16 cellular contexts compared by ENCODE assay signal in the genomic region with DNA sequence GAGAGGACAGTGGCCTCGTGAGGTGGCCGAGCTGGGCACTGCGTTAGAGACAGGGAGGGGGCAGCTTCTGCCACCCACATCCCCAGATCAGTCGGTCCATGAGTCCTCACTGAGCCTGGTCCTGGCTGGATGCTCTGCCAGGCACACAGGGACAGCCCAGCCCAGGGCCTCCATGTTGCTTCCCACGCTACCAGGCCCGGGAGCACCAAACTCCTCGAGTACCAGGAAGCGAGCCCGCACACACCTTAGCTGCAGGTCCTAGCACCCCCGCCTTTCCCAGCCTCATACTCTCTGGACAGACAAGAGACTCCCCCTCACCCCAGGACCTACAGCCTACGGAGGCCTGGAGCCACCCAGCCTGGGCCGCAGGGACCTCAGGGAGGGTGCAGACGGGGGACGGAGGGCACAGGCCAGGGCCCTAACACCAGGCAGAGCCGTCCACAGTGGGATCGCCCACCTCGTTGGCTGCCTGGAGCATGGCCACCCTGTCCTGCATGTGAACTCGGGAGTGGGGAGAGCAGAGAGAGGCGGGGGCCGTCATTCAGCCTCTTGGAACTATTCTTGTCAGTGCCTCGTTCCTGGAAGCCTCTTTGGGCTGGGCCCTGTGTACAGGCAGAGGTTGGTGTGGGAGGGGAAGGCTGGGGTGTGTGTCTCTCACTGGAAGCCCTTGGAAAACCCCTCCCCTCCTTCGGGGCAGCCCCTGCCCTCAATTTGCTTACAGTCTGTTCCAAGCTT.
DNase-seq lines count a peak whose midpoint lies in the region; ATAC-seq and TF ChIP-seq lines count a peak whose summit lies in the region.
"Had no signal": no experiment of that assay in that cellular context is flagged by ENCODE, and none has a peak within 500 bp of the region (broad histone marks: within the 10 kb centered on the region; RNA-seq: fewer than 3 reads in every experiment).

No MANE protein-coding gene starts in this region.

- POLR2A ChIA-PET in naive thymus-derived CD8-positive, alpha-beta T cell (lab: Charles Lee), result interaction anchor here (0.9 to 10.6 kb wide), 7 partner anchors 11 to 95 kb away, joined by 3 to 139 read pairs (median 50); partner anchors contain the start of gene RUNX3

- no peaks in the 10 kb centered on the region for H3K4me1 ChIP-seq in H9 (ENCODE audit: insufficient read depth, low read length)

- no peak overlapping the region for H4K8ac ChIP-seq in H9 (replicated peaks; ENCODE audit: insufficient read length, low read depth, low read length)

- H4K20me1 ChIP-seq in H9 (ENCODE audit: control insufficient read depth, insufficient read depth, insufficient read length), result no peaks in the 10 kb centered on the region

- H2BK20ac ChIP-seq in H9 (ENCODE audit: low read depth, low read length, poor library complexity, severe bottlenecking), result no peak overlapping the region

- no peak overlapping the region for H3K4me2 ChIP-seq in H9 (ENCODE audit: insufficient read depth, insufficient read length, low read length)

- H2AFZ ChIP-seq in H9 (ENCODE audit: low read length), result no peak overlapping the region

- H3K14ac ChIP-seq in H9 (ENCODE audit: insufficient read depth, low read length), result no peak overlapping the region

- no peaks in the 10 kb centered on the region for H3K9me3 ChIP-seq in H9 (ENCODE audit: control insufficient read depth, low read depth, low read length)
- H3K9me3 ChIP-seq: left lung, MG63 had no signal

- H3K79me1 ChIP-seq in H9 (ENCODE audit: insufficient read depth, low read depth, low read length, poor library complexity, severe bottlenecking), result no peaks in the 10 kb centered on the region

- no peaks in the 10 kb centered on the region for H3K36me3 Mint-ChIP-seq in T-helper 1 cell treated with Interleukin-12 subunit alpha and Interleukin-12 subunit beta and Interleukin-4 antibody, amounts not matched to agents 30 μg/mL and 1 μg/mL, for 36 hours (ENCODE audit: low read depth)
- no peaks in the 10 kb centered on the region; a peak in 1 of 7 replicates for H3K36me3 Mint-ChIP-seq in H9 (ENCODE audit: insufficient read depth in 1 of 3, low read depth in 3 of 3)
- H3K36me3 Mint-ChIP-seq in activated T-helper 1 cell treated with anti-CD3 and anti-CD28 coated beads, Interleukin-12 subunit alpha, Interleukin-12 subunit beta, Interleukin-2, Interleukin-4 antibody, amounts not matched to agents 30 ng/mL and 10 ng/mL and 1 ng/mL, durations not matched to agents 14 hours and 24 hours and 36 hours (ENCODE audit: low read depth), result no peaks in the 10 kb centered on the region
- H3K36me3 Mint-ChIP-seq in naive thymus-derived CD8-positive, alpha-beta T cell, result no peaks in the 10 kb centered on the region

- no peak overlapping the region for H4K5ac ChIP-seq in H9 (ENCODE audit: insufficient read length, low read depth, low read length)

- no peak for ATAC-seq in naive thymus-derived CD8-positive, alpha-beta T cell
- ATAC-seq in GM18505 (IDR thresholded peaks at IDR 0.05; ENCODE audit: unreplicated experiment) (no peak), GM19467 (IDR thresholded peaks at IDR 0.05; ENCODE audit: unreplicated experiment) (no peak)
- ATAC-seq: left lung had no signal

- WGBS in H9 (ENCODE audit: extremely low coverage, insufficient read length, low lambda C conversion rate), result no CpG with 5 or more reads among the region's 22 CpGs

- DNase-seq in T-helper 1 cell (no peak), H9 (peak; percentile 40), GM13976 (ENCODE audit: low spot score) (no peak)
- DNase-seq in activated T-helper 1 cell treated with anti-CD3 and anti-CD28 coated beads, Interleukin-12 subunit alpha, Interleukin-12 subunit beta, Interleukin-2, Interleukin-4 antibody, amounts not matched to agents 30 ng/mL and 10 ng/mL and 1 ng/mL, durations not matched to agents 14 hours and 24 hours and 36 hours (ENCODE audit: low spot score), result no peak
- DNase-seq in naive thymus-derived CD8-positive, alpha-beta T cell, result no peak
- DNase-seq: 8988T; amniotic stem cell; DMS153; effector CD8-positive, alpha-beta T cell; glutamatergic neuron; MG63; occipital lobe had no signal

- no peak overlapping the region for H2BK5ac ChIP-seq in H9 (ENCODE audit: insufficient read length, low read length)

- TF ChIP-seq CTCF in H9 (conservative IDR thresholded peaks at IDR 0.05) (no peak), GM13976 (IDR thresholded peaks at IDR 0.05; ENCODE audit: borderline replicate concordance, control extremely low read depth, extremely low read depth, insufficient read depth, missing control alignments) (no peak)

- H3K27ac ChIP-seq in H9 (ENCODE audit: insufficient read length, low read depth, low read length), result no peak overlapping the region

- H3K23me2 ChIP-seq in H9 (ENCODE audit: insufficient read length, low read depth, low read length, poor library complexity, severe bottlenecking), result no peaks in the 10 kb centered on the region

- H2BK15ac ChIP-seq in H9 (ENCODE audit: low read depth, low read length), result no peak overlapping the region

- no peak for TF ChIP-seq POLR2A in GM18505 (IDR thresholded peaks at IDR 0.05; ENCODE audit: borderline replicate concordance, extremely low read depth, insufficient read depth, insufficient read length)

- in situ Hi-C loops in GM13976 (cut with MboI; ENCODE audit: low sequenced_read_pairs, unreplicated experiment), result no loop called here

- H3K56ac ChIP-seq in H9 (ENCODE audit: insufficient read length, low read depth, low read length), result no peak overlapping the region

- H4K91ac ChIP-seq in H9 (ENCODE audit: insufficient read length, low read depth, low read length), result no peak overlapping the region

- H3K79me2 ChIP-seq in H9 (ENCODE audit: insufficient read depth, low read length), result no peaks in the 10 kb centered on the region

- no peaks in the 10 kb centered on the region for H3K9me3 Mint-ChIP-seq in T-helper 1 cell treated with Interleukin-12 subunit alpha and Interleukin-12 subunit beta and Interleukin-4 antibody, amounts not matched to agents 30 μg/mL and 1 μg/mL, for 36 hours
- peaks cover 0 to 6% of the 10 kb centered on the region in 2 experiments; a peak in 2 of 5 replicates for H3K9me3 Mint-ChIP-seq in H9
- H3K9me3 Mint-ChIP-seq in activated T-helper 1 cell treated with anti-CD3 and anti-CD28 coated beads, Interleukin-12 subunit alpha, Interleukin-12 subunit beta, Interleukin-2, Interleukin-4 antibody, amounts not matched to agents 30 ng/mL and 10 ng/mL and 1 ng/mL, durations not matched to agents 14 hours and 24 hours and 36 hours, result no peaks in the 10 kb centered on the region
- H3K9me3 Mint-ChIP-seq in naive thymus-derived CD8-positive, alpha-beta T cell, result no peaks in the 10 kb centered on the region

- H3K23ac ChIP-seq in H9 (ENCODE audit: insufficient read length, low read depth, low read length), result no peak overlapping the region

- H3T11ph ChIP-seq in H9 (ENCODE audit: low read length), result no peak overlapping the region

- no peak overlapping the region for H3K18ac ChIP-seq in H9 (ENCODE audit: insufficient read length, low read depth, low read length)

- no peak overlapping the region for H2BK12ac ChIP-seq in H9 (ENCODE audit: insufficient read length, low read depth, low read length)

- no peak overlapping the region for H3K9ac ChIP-seq in H9 (ENCODE audit: extremely low read depth, insufficient read length, low read length)

- no peaks in the 10 kb centered on the region for H3K27me3 ChIP-seq in H9 (ENCODE audit: insufficient read depth, low read length)
- H3K27me3 ChIP-seq: MG63 had no signal

- no peak overlapping the region for H2BK120ac ChIP-seq in H9 (ENCODE audit: low read depth, low read length, poor library complexity, severe bottlenecking)

- no peaks in the 10 kb centered on the region for H3K27me3 Mint-ChIP-seq in T-helper 1 cell treated with Interleukin-12 subunit alpha and Interleukin-12 subunit beta and Interleukin-4 antibody, amounts not matched to agents 30 μg/mL and 1 μg/mL, for 36 hours (ENCODE audit: low read depth)
- H3K27me3 Mint-ChIP-seq in H9 (ENCODE audit: low read depth), result no peaks in the 10 kb centered on the region
- no peaks in the 10 kb centered on the region for H3K27me3 Mint-ChIP-seq in activated T-helper 1 cell treated with anti-CD3 and anti-CD28 coated beads, Interleukin-12 subunit alpha, Interleukin-12 subunit beta, Interleukin-2, Interleukin-4 antibody, amounts not matched to agents 30 ng/mL and 10 ng/mL and 1 ng/mL, durations not matched to agents 14 hours and 24 hours and 36 hours (ENCODE audit: insufficient read depth)
- no peaks in the 10 kb centered on the region for H3K27me3 Mint-ChIP-seq in naive thymus-derived CD8-positive, alpha-beta T cell

- H3K4me1 Mint-ChIP-seq in T-helper 1 cell treated with Interleukin-12 subunit alpha and Interleukin-12 subunit beta and Interleukin-4 antibody, amounts not matched to agents 30 μg/mL and 1 μg/mL, for 36 hours (ENCODE audit: low read depth), result peaks cover 80% of the 10 kb centered on the region
- peaks cover 14 to 23% of the 10 kb centered on the region in 2 experiments for H3K4me1 Mint-ChIP-seq in H9
- peaks cover 86% of the 10 kb centered on the region for H3K4me1 Mint-ChIP-seq in activated T-helper 1 cell treated with anti-CD3 and anti-CD28 coated beads, Interleukin-12 subunit alpha, Interleukin-12 subunit beta, Interleukin-2, Interleukin-4 antibody, amounts not matched to agents 30 ng/mL and 10 ng/mL and 1 ng/mL, durations not matched to agents 14 hours and 24 hours and 36 hours (ENCODE audit: low read depth)
- peaks cover 45 to 87% (median 82%) of the 10 kb centered on the region in 4 donors for H3K4me1 Mint-ChIP-seq in naive thymus-derived CD8-positive, alpha-beta T cell

- no peak overlapping the region for H3K4ac ChIP-seq in H9 (ENCODE audit: low read depth, low read length)

- no peak overlapping the region for H2AK5ac ChIP-seq in H9 (ENCODE audit: insufficient read length, low read length)

- H3K4me3 Mint-ChIP-seq in T-helper 1 cell treated with Interleukin-12 subunit alpha and Interleukin-12 subunit beta and Interleukin-4 antibody, amounts not matched to agents 30 μg/mL and 1 μg/mL, for 36 hours, result no peak overlapping the region
- H3K4me3 Mint-ChIP-seq in H9, result no peak overlapping the region
- H3K4me3 Mint-ChIP-seq in activated T-helper 1 cell treated with anti-CD3 and anti-CD28 coated beads, Interleukin-12 subunit alpha, Interleukin-12 subunit beta, Interleukin-2, Interleukin-4 antibody, amounts not matched to agents 30 ng/mL and 10 ng/mL and 1 ng/mL, durations not matched to agents 14 hours and 24 hours and 36 hours, result no peak overlapping the region
- peak overlapping the region in 7 of 10 donors; percentile 30 to 65 (median 51) for H3K4me3 Mint-ChIP-seq in naive thymus-derived CD8-positive, alpha-beta T cell

- peak overlapping the region; percentile 78 for H3K27ac Mint-ChIP-seq in T-helper 1 cell treated with Interleukin-12 subunit alpha and Interleukin-12 subunit beta and Interleukin-4 antibody, amounts not matched to agents 30 μg/mL and 1 μg/mL, for 36 hours
- peak overlapping the region in 1 of 3 experiments; percentile 79; a peak in 1 of 7 replicates for H3K27ac Mint-ChIP-seq in H9
- peak overlapping the region; percentile 82 for H3K27ac Mint-ChIP-seq in activated T-helper 1 cell treated with anti-CD3 and anti-CD28 coated beads, Interleukin-12 subunit alpha, Interleukin-12 subunit beta, Interleukin-2, Interleukin-4 antibody, amounts not matched to agents 30 ng/mL and 10 ng/mL and 1 ng/mL, durations not matched to agents 14 hours and 24 hours and 36 hours
- peak overlapping the region; percentile 92 to 99 (median 96) for H3K27ac Mint-ChIP-seq in naive thymus-derived CD8-positive, alpha-beta T cell

- intact Hi-C loops in activated T-helper 1 cell treated with anti-CD3 and anti-CD28 coated beads, Interleukin-12 subunit alpha, Interleukin-12 subunit beta, Interleukin-2, Interleukin-4 antibody, amounts not matched to agents 30 ng/mL and 10 ng/mL and 1 ng/mL, durations not matched to agents 14 hours and 24 hours and 36 hours (cut with micrococcal nuclease), result no loop called here

Comparison
In these comparisons a context has a peak if more than half of its experiments do, and no peak if none do; other contexts are left out.
1. H3K4me3 Mint-ChIP-seq: peak in naive thymus-derived CD8-positive, alpha-beta T cell (7 of 10); none in T-helper 1 cell treated with Interleukin-12 subunit alpha and Interleukin-12 subunit beta and Interleukin-4 antibody, amounts not matched to agents 30 μg/mL and 1 μg/mL, for 36 hours (single experiment), H9 (0 of 2) and activated T-helper 1 cell treated with anti-CD3 and anti-CD28 coated beads, Interleukin-12 subunit alpha, Interleukin-12 subunit beta, Interleukin-2, Interleukin-4 antibody, amounts not matched to agents 30 ng/mL and 10 ng/mL and 1 ng/mL, durations not matched to agents 14 hours and 24 hours and 36 hours (single experiment).